Comparison of ENCODE assay signal across 11 cellular contexts in genomic region chr22:24426859-24427499, GRCh38. TPM values are rescaled to one million over a fixed set of nuclear protein-coding genes. Genes with fewer than 3 reads are reported as not detected.
DNase-seq lines count a peak whose midpoint lies in the region; ATAC-seq and TF ChIP-seq lines count a peak whose summit lies in the region.
"Had no signal": no experiment of that assay in that cellular context is flagged by ENCODE, and none has a peak within 500 bp of the region (broad histone marks: within the 10 kb centered on the region; RNA-seq: fewer than 3 reads in every experiment).

No MANE protein-coding gene starts in this region.

- H3K36me3 Mint-ChIP-seq in CD14-positive monocyte (peaks cover 25 to 33% of the 10 kb centered on the region in 2 donors), activated B cell treated with CpG ODN at 0.5 μM for 24 hours (ENCODE audit: low read depth) (peaks cover 6% of the 10 kb centered on the region)

- H3K4me3 ChIP-seq in lower lobe of right lung (peak overlapping the region; percentile 37), gastroesophageal sphincter (no peak overlapping the region)
- H3K4me3 ChIP-seq: coronary artery had no signal

- CTCF ChIA-PET in activated B cell treated with CpG ODN at 0.5 μM for 24 hours (lab: Charles Lee), result interaction anchor here (0.6 to 4.2 kb wide), 8 partner anchors 8 to 99 kb away, joined by 3 to 15 read pairs (median 5); no protein-coding TSS in a partner anchor

- peaks cover 18 to 35% (median 20%) of the 10 kb centered on the region in 3 donors for H3K27me3 Mint-ChIP-seq in CD14-positive monocyte (ENCODE audit: low read depth in 3 of 3)
- H3K27me3 Mint-ChIP-seq in activated B cell treated with CpG ODN at 0.5 μM for 24 hours, result no peaks in the 10 kb centered on the region

- intact Hi-C loops in CD14-positive monocyte (cut with micrococcal nuclease) (loop anchor here in 1 of 2 donors (5.0 kb wide), 1 partner anchor 45 kb away; no protein-coding TSS in a partner anchor), activated B cell treated with CpG ODN at 0.5 μM for 24 hours (cut with micrococcal nuclease) (no loop called here), lower lobe of right lung (cut with DNase I) (no loop called here)

- WGBS in gastroesophageal sphincter (ENCODE audit: low coverage in 1 of 2), 2 donors, result 80% methylated on average over 1 of the region's 19 CpGs; no CpG with 5 or more reads in 1 of the 2 donors

- H3K9me3 ChIP-seq in lower lobe of right lung (no peaks in the 10 kb centered on the region), gastroesophageal sphincter (no peaks in the 10 kb centered on the region)

- H3K4me1 ChIP-seq in lower lobe of right lung (peaks cover 73% of the 10 kb centered on the region), gastroesophageal sphincter (peaks cover 0 to 36% (median 13%) of the 10 kb centered on the region in 3 donors)

- POLR2A ChIA-PET in activated B cell treated with CpG ODN at 0.5 μM for 24 hours (lab: Charles Lee), result interaction anchor here (0.6 to 7.8 kb wide), 14 partner anchors 9 to 128 kb away, joined by 3 to 154 read pairs (median 4); partner anchors contain the start of gene GUCD1

- H3K4me1 Mint-ChIP-seq in CD14-positive monocyte (peaks cover 60% of the 10 kb centered on the region), activated B cell treated with CpG ODN at 0.5 μM for 24 hours (peaks cover 76% of the 10 kb centered on the region)

- H3K36me3 ChIP-seq in lower lobe of right lung (no peaks in the 10 kb centered on the region), gastroesophageal sphincter (no peaks in the 10 kb centered on the region)

- H3K27ac ChIP-seq in lower lobe of right lung (peak overlapping the region; percentile 74), gastroesophageal sphincter (no peak overlapping the region)

- ATAC-seq in GM19324 (IDR thresholded peaks at IDR 0.05; ENCODE audit: low FRiP score, unreplicated experiment) (peak; percentile 1), activated B cell treated with CpG ODN at 0.5 μM for 24 hours (ENCODE audit: low read depth) (no peak), lower lobe of right lung (no peak), HG03097 (IDR thresholded peaks at IDR 0.05; ENCODE audit: low FRiP score, unreplicated experiment) (no peak), gastroesophageal sphincter (no peak)

- H3K27me3 ChIP-seq in lower lobe of right lung (ENCODE audit: low read depth), result peaks cover 13% of the 10 kb centered on the region
- H3K27me3 ChIP-seq in gastroesophageal sphincter, result peaks cover 32% of the 10 kb centered on the region

- H3K27ac Mint-ChIP-seq in CD14-positive monocyte (peak overlapping the region in 6 of 7 donors; percentile 53 to 93 (median 82)), activated B cell treated with CpG ODN at 0.5 μM for 24 hours (peak overlapping the region; percentile 89)

- TF ChIP-seq CTCF in CD14-positive monocyte (IDR thresholded peaks at IDR 0.05), result no peak
- TF ChIP-seq CTCF in activated B cell treated with CpG ODN at 0.5 μM for 24 hours (IDR thresholded peaks at IDR 0.05), result no peak
- TF ChIP-seq CTCF in lower lobe of right lung (IDR thresholded peaks at IDR 0.05), result no peak
- no peak for TF ChIP-seq CTCF in gastroesophageal sphincter (IDR thresholded peaks at IDR 0.05)

- DNase-seq in CD14-positive monocyte (ENCODE audit: low spot score) (peak; percentile 50), activated B cell treated with CpG ODN at 0.5 μM for 24 hours (no peak), lower lobe of right lung (no peak), NCI-H69 (lab: John Stamatoyannopoulos, UW) (no peak), Ammon's horn (ENCODE audit: low spot score) (no peak)
- DNase-seq: NCI-H1092, NCI-H748 treated with DMSO at 0.1 percent for 48 hours had no signal

- H3K4me3 Mint-ChIP-seq in CD14-positive monocyte, result peak overlapping the region; percentile 62 to 72
- H3K4me3 Mint-ChIP-seq in activated B cell treated with CpG ODN at 0.5 μM for 24 hours, result peak overlapping the region; percentile 83

- no peak for TF ChIP-seq POLR2A in gastroesophageal sphincter (IDR thresholded peaks at IDR 0.05)

- TF ChIP-seq EP300 in gastroesophageal sphincter (IDR thresholded peaks at IDR 0.05), result no peak

- H3K9me3 Mint-ChIP-seq in CD14-positive monocyte, result no peaks in the 10 kb centered on the region
- no peaks in the 10 kb centered on the region for H3K9me3 Mint-ChIP-seq in activated B cell treated with CpG ODN at 0.5 μM for 24 hours

RNA-seq across cellular contexts. Expression of gene ADORA2A, which starts 0.4 kb away (rescaled TPM):
- polyA plus RNA-seq in CD14-positive monocyte, result 1 to 10 TPM; 5.8 to 6.5 TPM
- total RNA-seq in activated B cell treated with CpG ODN at 0.5 μM for 24 hours, result 35.7 and 35.8 TPM in 2 replicates
- total RNA-seq in lower lobe of right lung, result 16.0 TPM
- 1 to 10 TPM; 1.9 to 5.7 (median 3.3) TPM for total RNA-seq in gastroesophageal sphincter
